ENCODE assay signal across 8 cellular contexts in genomic region chr2:70248145-70248809, GRCh38. TPM values are rescaled to one million over a fixed set of nuclear protein-coding genes. Genes with fewer than 3 reads are reported as not detected.
DNase-seq lines count a peak whose midpoint lies in the region; TF ChIP-seq lines count a peak whose summit lies in the region.

A gene with protein sequence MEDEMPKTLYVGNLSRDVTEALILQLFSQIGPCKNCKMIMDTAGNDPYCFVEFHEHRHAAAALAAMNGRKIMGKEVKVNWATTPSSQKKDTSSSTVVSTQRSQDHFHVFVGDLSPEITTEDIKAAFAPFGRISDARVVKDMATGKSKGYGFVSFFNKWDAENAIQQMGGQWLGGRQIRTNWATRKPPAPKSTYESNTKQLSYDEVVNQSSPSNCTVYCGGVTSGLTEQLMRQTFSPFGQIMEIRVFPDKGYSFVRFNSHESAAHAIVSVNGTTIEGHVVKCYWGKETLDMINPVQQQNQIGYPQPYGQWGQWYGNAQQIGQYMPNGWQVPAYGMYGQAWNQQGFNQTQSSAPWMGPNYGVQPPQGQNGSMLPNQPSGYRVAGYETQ (minus strand): TSS chr2:70248628. CDS start chr2:70248430, 198 bp downstream.

- H3K27me3 Mint-ChIP-seq in HFFc6 (ENCODE audit: insufficient read depth), result peaks cover 9% of the 10 kb centered on the region
- peaks cover 5% of the 10 kb centered on the region for H3K27me3 Mint-ChIP-seq in activated naive CD4-positive, alpha-beta T cell treated with anti-CD3 and anti-CD28 coated beads, Interleukin-2, amount 10 ng/mL, durations not matched to agents 7 days and 5 days

- peak within 1 kb of the TSS; percentile 98 for H3K9ac ChIP-seq in SK-N-MC (ENCODE audit: insufficient read length)

- peaks cover 19% of the 10 kb centered on the region for H3K4me1 Mint-ChIP-seq in HFFc6 (ENCODE audit: low read depth)
- peaks cover 29% of the 10 kb centered on the region for H3K4me1 Mint-ChIP-seq in activated naive CD4-positive, alpha-beta T cell treated with anti-CD3 and anti-CD28 coated beads, Interleukin-2, amount 10 ng/mL, durations not matched to agents 7 days and 5 days

- no peaks in the 10 kb centered on the region for H3K9me3 ChIP-seq in SK-N-MC (ENCODE audit: low read depth, low read length)

- DNase-seq in GM04503 (ENCODE audit: low read depth), result peak; percentile 77
- DNase-seq in HFFc6, result peak; percentile 96
- peak; percentile 99 for DNase-seq in NB4 (ENCODE audit: low read depth)
- peak; percentile 95 for DNase-seq in SK-N-MC (ENCODE audit: low read depth, low spot score)
- DNase-seq in activated naive CD4-positive, alpha-beta T cell treated with anti-CD3 and anti-CD28 coated beads, Interleukin-2, amount 10 ng/mL, durations not matched to agents 7 days and 5 days, result peak; percentile 99
- DNase-seq in globus pallidus (ENCODE audit: low spot score), result peak; percentile 94
- peak; percentile 89 for DNase-seq in occipital lobe (lab: John Stamatoyannopoulos, UW)

- peak within 1 kb of the TSS; percentile 100 for H3K27ac Mint-ChIP-seq in HFFc6
- H3K27ac Mint-ChIP-seq in activated naive CD4-positive, alpha-beta T cell treated with anti-CD3 and anti-CD28 coated beads, Interleukin-2, amount 10 ng/mL, durations not matched to agents 7 days and 5 days, result peak within 1 kb of the TSS; percentile 95

- no peak for TF ChIP-seq CTCF in HFFc6 (IDR thresholded peaks at IDR 0.05)
- no peak for TF ChIP-seq CTCF in NB4 (IDR thresholded peaks at IDR 0.05; ENCODE audit: low read depth, low read length)

- H3K27ac ChIP-seq in SK-N-MC (peak within 1 kb of the TSS; percentile 98), temporal lobe (ENCODE audit: low read depth, low read length) (peak within 1 kb of the TSS; percentile 98)

- H3K36me3 ChIP-seq in SK-N-MC (ENCODE audit: insufficient read depth, low read length), result peaks cover 8% of the 10 kb centered on the region; the same call in 1 of the 2 replicates

- 0 out of 2 replicates have a peak, but pooled peaks cover 4% of the 10 kb centered on the region for H3K9me3 Mint-ChIP-seq in HFFc6
- no peaks in the 10 kb centered on the region for H3K9me3 Mint-ChIP-seq in activated naive CD4-positive, alpha-beta T cell treated with anti-CD3 and anti-CD28 coated beads, Interleukin-2, amount 10 ng/mL, durations not matched to agents 7 days and 5 days

- peak; percentile 93 for TF ChIP-seq POLR2A in NB4 (IDR thresholded peaks at IDR 0.05; ENCODE audit: extremely low read depth, insufficient read length)

- CTCF ChIA-PET in activated naive CD4-positive, alpha-beta T cell treated with anti-CD3 and anti-CD28 coated beads, Interleukin-2, amount 10 ng/mL, durations not matched to agents 7 days and 5 days (lab: Charles Lee), result no interaction called here

- peak within 1 kb of the TSS; percentile 98 for H3K4me3 Mint-ChIP-seq in HFFc6
- peak within 1 kb of the TSS; percentile 89 for H3K4me3 Mint-ChIP-seq in activated naive CD4-positive, alpha-beta T cell treated with anti-CD3 and anti-CD28 coated beads, Interleukin-2, amount 10 ng/mL, durations not matched to agents 7 days and 5 days

- H3K4me3 ChIP-seq in NB4 (ENCODE audit: low read depth, low read length) (peak within 1 kb of the TSS; percentile 96), SK-N-MC (peak within 1 kb of the TSS; percentile 93)

- H3K36me3 Mint-ChIP-seq in HFFc6 (ENCODE audit: low read depth), result peaks cover 10% of the 10 kb centered on the region
- peaks cover 22% of the 10 kb centered on the region for H3K36me3 Mint-ChIP-seq in activated naive CD4-positive, alpha-beta T cell treated with anti-CD3 and anti-CD28 coated beads, Interleukin-2, amount 10 ng/mL, durations not matched to agents 7 days and 5 days

RNA-seq across cellular contexts. Expression of the gene that starts here (rescaled TPM):
- 10 to 100 TPM; 50.3 to 58.1 (median 55.3) TPM for total RNA-seq in HFFc6 (2021; fragmentation: NEBNext Ultra II Directional; extraction: Animal tissue kit (Norgen Biotek cat#: 25700))
- total RNA-seq in occipital lobe (461 TPM), temporal lobe (290 TPM)

Comparison
In these comparisons a context has a peak if more than half of its experiments do, and no peak if none do; other contexts are left out.
1. Peak in every context shown above with its lines: DNase-seq, H3K4me3 ChIP-seq and H3K27ac ChIP-seq.